ENCODE assay signal across 8 cellular contexts in genomic region chr1:231211005-231211857, GRCh38. TPM values are rescaled to one million over a fixed set of nuclear protein-coding genes. Genes with fewer than 3 reads are reported as not detected.
A peak's percentile ranks its signal among the peaks of the same experiment; 100 is the strongest.
DNase-seq lines count a peak whose midpoint lies in the region; ATAC-seq and TF ChIP-seq lines count a peak whose summit lies in the region.

No MANE protein-coding gene starts in this region.

- intact Hi-C loops in lower leg skin (cut with DNase I; ENCODE audit: low total_unique reads) = no loop called here

- ATAC-seq in HG03378 (IDR thresholded peaks at IDR 0.05; ENCODE audit: unreplicated experiment) = peak; percentile 88

- peak overlapping the region; percentile 21 for H3K4me3 ChIP-seq in lower leg skin (ENCODE audit: low read depth, poor library complexity, severe bottlenecking)

- 20% methylated on average over 25 to 28 of the region's 28 CpGs for WGBS in lower leg skin, 2 donors

- DNase-seq in C1 segment of cervical spinal cord (lab: John Stamatoyannopoulos, UW) = peak in 13 of 14 donors; percentile 16 to 85 (median 44)
- peak; percentile 94 for DNase-seq in GM19238 (ENCODE audit: insufficient read length, low spot score)
- peak; percentile 41 to 76 for DNase-seq in NCI-H446 (lab: John Stamatoyannopoulos, UW)
- peak; percentile 85 to 92 for DNase-seq in activated CD4-positive, alpha-beta T cell treated with anti-CD3 and anti-CD28 coated beads for 4 hours
- peak; percentile 50 for DNase-seq in dedifferentiated amniotic fluid mesenchymal stem cell (ENCODE audit: extremely low spot score)
- DNase-seq in lower leg skin (ENCODE audit: low spot score in 2 of 2) = peak; percentile 63 to 96
- peak; percentile 87 to 89 for DNase-seq in stimulated activated CD4-positive, alpha-beta T cell treated with anti-CD3 and anti-CD28 coated beads, Interleukin-4, amount 100 ng/mL, for 4 hours

- peak in 1 of 3 donors; percentile 70 for TF ChIP-seq CTCF in lower leg skin (IDR thresholded peaks at IDR 0.05)

- no peak for TF ChIP-seq POLR2A in lower leg skin (IDR thresholded peaks at IDR 0.05)

RNA-seq across cellular contexts. Expression of gene GNPAT, which starts 29.8 kb away (rescaled TPM):
- total RNA-seq in lower leg skin = 10 to 100 TPM; 24.3 to 45.7 (median 39.9) TPM

RNA-seq across cellular contexts. Expression of gene TRIM67, which starts 49.4 kb away (rescaled TPM):
- under 1 TPM in 2 of 4 donors, not detected in 2; 0.03 to 0.29 TPM for total RNA-seq in lower leg skin

Comparison
In these comparisons a context has a peak if more than half of its experiments do, and no peak if none do; other contexts are left out.
1. Peak in every context shown above with its lines: DNase-seq, ATAC-seq and H3K4me3 ChIP-seq.
2. DNase-seq: peak in every context shown above with its lines; median percentile 94 in GM19238; 88 in activated CD4-positive, alpha-beta T cell treated with anti-CD3 and anti-CD28 coated beads for 4 hours; 88 in stimulated activated CD4-positive, alpha-beta T cell treated with anti-CD3 and anti-CD28 coated beads, Interleukin-4, amount 100 ng/mL, for 4 hours; 80 in lower leg skin; 58 in NCI-H446; 50 in dedifferentiated amniotic fluid mesenchymal stem cell; 44 in C1 segment of cervical spinal cord.